ENCODE assay signal across 1 cellular context in the genomic region with DNA sequence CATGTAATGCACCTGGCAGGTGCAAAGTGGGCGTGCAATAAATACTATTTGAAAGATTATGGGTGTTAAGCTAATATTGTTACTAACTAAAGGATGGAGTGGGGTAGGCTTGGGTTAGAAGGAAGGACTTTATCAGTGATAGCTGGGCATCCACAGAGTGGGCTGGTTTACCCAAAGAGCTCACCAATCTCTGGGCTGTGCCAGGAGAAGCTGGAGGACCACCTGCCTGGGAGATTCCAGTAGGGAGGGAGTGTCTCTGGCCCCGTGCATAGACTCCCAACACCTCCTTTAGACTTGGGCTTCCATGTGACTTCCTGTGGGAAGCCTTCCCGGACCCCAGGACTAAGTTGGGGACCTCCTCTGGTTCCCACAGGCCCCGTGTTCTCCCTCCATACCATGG.
TF ChIP-seq lines count a peak whose summit lies in the region.

No MANE protein-coding gene starts in this region.

TF ChIP-seq in GM12878, 131 proteins besides CTCF, POLR2A, EP300 and RAD21:
- TF ChIP-seq JUND (IDR thresholded peaks at IDR 0.05; ENCODE audit: low read depth, low read length) (no peak), USF2 (IDR thresholded peaks at IDR 0.05; ENCODE audit: borderline replicate concordance, low read depth, low read length) (no peak), E4F1 (IDR thresholded peaks at IDR 0.05; ENCODE audit: borderline replicate concordance, partially characterized antibody) (no peak), NRF1 (conservative IDR thresholded peaks at IDR 0.05; ENCODE audit: low read depth, low read length) (no peak), TBL1XR1 (IDR thresholded peaks at IDR 0.05; ENCODE audit: low read depth, low read length) (no peak), CEBPB (IDR thresholded peaks at IDR 0.05; ENCODE audit: borderline replicate concordance in 1 of 2, low read depth in 2 of 2, low read length in 2 of 2) (no peak), CHD1 (IDR thresholded peaks at IDR 0.05; ENCODE audit: low read depth, low read length) (no peak), ZNF384 (IDR thresholded peaks at IDR 0.05; ENCODE audit: borderline replicate concordance, low read depth, low read length) (no peak), RFX5 (IDR thresholded peaks at IDR 0.05; ENCODE audit: low read depth, low read length) (no peak), E2F8 (IDR thresholded peaks at IDR 0.05; ENCODE audit: low read depth, partially characterized antibody) (no peak), TCF7 (IDR thresholded peaks at IDR 0.05; ENCODE audit: borderline replicate concordance) (no peak), ZBED1 (IDR thresholded peaks at IDR 0.05; ENCODE audit: borderline replicate concordance) (no peak), RCOR1 (conservative IDR thresholded peaks at IDR 0.05; ENCODE audit: low read depth, low read length) (no peak)
- TF ChIP-seq, protein P1, sequence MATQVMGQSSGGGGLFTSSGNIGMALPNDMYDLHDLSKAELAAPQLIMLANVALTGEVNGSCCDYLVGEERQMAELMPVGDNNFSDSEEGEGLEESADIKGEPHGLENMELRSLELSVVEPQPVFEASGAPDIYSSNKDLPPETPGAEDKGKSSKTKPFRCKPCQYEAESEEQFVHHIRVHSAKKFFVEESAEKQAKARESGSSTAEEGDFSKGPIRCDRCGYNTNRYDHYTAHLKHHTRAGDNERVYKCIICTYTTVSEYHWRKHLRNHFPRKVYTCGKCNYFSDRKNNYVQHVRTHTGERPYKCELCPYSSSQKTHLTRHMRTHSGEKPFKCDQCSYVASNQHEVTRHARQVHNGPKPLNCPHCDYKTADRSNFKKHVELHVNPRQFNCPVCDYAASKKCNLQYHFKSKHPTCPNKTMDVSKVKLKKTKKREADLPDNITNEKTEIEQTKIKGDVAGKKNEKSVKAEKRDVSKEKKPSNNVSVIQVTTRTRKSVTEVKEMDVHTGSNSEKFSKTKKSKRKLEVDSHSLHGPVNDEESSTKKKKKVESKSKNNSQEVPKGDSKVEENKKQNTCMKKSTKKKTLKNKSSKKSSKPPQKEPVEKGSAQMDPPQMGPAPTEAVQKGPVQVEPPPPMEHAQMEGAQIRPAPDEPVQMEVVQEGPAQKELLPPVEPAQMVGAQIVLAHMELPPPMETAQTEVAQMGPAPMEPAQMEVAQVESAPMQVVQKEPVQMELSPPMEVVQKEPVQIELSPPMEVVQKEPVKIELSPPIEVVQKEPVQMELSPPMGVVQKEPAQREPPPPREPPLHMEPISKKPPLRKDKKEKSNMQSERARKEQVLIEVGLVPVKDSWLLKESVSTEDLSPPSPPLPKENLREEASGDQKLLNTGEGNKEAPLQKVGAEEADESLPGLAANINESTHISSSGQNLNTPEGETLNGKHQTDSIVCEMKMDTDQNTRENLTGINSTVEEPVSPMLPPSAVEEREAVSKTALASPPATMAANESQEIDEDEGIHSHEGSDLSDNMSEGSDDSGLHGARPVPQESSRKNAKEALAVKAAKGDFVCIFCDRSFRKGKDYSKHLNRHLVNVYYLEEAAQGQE (IDR thresholded peaks at IDR 0.05; ENCODE audit: low read depth, low read length), result no peak
- TF ChIP-seq, protein P2, sequence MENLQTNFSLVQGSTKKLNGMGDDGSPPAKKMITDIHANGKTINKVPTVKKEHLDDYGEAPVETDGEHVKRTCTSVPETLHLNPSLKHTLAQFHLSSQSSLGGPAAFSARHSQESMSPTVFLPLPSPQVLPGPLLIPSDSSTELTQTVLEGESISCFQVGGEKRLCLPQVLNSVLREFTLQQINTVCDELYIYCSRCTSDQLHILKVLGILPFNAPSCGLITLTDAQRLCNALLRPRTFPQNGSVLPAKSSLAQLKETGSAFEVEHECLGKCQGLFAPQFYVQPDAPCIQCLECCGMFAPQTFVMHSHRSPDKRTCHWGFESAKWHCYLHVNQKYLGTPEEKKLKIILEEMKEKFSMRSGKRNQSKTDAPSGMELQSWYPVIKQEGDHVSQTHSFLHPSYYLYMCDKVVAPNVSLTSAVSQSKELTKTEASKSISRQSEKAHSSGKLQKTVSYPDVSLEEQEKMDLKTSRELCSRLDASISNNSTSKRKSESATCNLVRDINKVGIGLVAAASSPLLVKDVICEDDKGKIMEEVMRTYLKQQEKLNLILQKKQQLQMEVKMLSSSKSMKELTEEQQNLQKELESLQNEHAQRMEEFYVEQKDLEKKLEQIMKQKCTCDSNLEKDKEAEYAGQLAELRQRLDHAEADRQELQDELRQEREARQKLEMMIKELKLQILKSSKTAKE (IDR thresholded peaks at IDR 0.05; ENCODE audit: low read depth, poor library complexity, severe bottlenecking), result no peak
